ENCODE assay signal across 19 cellular contexts in genomic region chr14:34020014-34020413, GRCh38.
"Had no signal": no experiment of that assay in that cellular context is flagged by ENCODE, and none has a peak within 500 bp of the region (broad histone marks: within the 10 kb centered on the region; RNA-seq: fewer than 3 reads in every experiment).

No MANE protein-coding gene starts in this region.

- H3K27ac Mint-ChIP-seq: natural killer cell had no signal

- H3K4me3 Mint-ChIP-seq: natural killer cell had no signal

- H3K4me3 ChIP-seq: hepatocyte, spleen, thoracic aorta, upper lobe of left lung had no signal

- ATAC-seq: activated T-cell treated with anti-CD3 and anti-CD28 coated beads, Interleukin-2, amount 50 U/mL, for 4 hours; natural killer cell had no signal

- H3K4me1 ChIP-seq: upper lobe of left lung had no signal

- H3K36me3 Mint-ChIP-seq: immature natural killer cell, natural killer cell had no signal

- H2AFZ ChIP-seq: hepatocyte had no signal

- H3K79me2 ChIP-seq: hepatocyte had no signal

- H3K27ac ChIP-seq: hepatocyte, thoracic aorta, upper lobe of left lung, WERI-Rb-1 had no signal

- H3K27me3 ChIP-seq: hepatocyte, spleen, upper lobe of left lung had no signal

- H3K36me3 ChIP-seq: spleen, thoracic aorta, upper lobe of left lung, WERI-Rb-1 had no signal

- H3K9me3 ChIP-seq: spleen, thoracic aorta, upper lobe of left lung had no signal

- DNase-seq: activated CD4-positive, CD25-positive, alpha-beta regulatory T cell treated with anti-CD3 and anti-CD28 coated beads, Interleukin-2, amount 50 U/mL, for 72 hours; activated CD8-positive, alpha-beta memory T cell treated with anti-CD3 and anti-CD28 coated beads, Interleukin-2, amount 50 U/mL, for 48 hours; activated naive CD4-positive, alpha-beta T cell treated with Interleukin-2 at 50 U/mL for 16 hours; activated T-cell treated with anti-CD3 and anti-CD28 coated beads, Interleukin-2, amount 50 U/mL, for 4 hours; amygdala; effector CD4-positive, alpha-beta T cell; foreskin fibroblast; immature natural killer cell; kidney glomerular epithelial cell; midbrain; natural killer cell; retina; spleen; stimulated activated CD4-positive, alpha-beta T cell treated with anti-CD3 and anti-CD28 coated beads, Interleukin-4, amount 100 ng/mL, for 1 hour; stimulated activated naive CD4-positive, alpha-beta T cell treated with Interleukin-2 at 50 U/mL for 16 hours; upper lobe of left lung; WERI-Rb-1 had no signal

- H3K9me3 Mint-ChIP-seq: activated T-cell treated with anti-CD3 and anti-CD28 coated beads, Interleukin-2, amount 50 U/mL, for 4 hours; natural killer cell had no signal

- H3K4me2 ChIP-seq: hepatocyte had no signal
